ENCODE assay signal across 23 cellular contexts in the genomic region with DNA sequence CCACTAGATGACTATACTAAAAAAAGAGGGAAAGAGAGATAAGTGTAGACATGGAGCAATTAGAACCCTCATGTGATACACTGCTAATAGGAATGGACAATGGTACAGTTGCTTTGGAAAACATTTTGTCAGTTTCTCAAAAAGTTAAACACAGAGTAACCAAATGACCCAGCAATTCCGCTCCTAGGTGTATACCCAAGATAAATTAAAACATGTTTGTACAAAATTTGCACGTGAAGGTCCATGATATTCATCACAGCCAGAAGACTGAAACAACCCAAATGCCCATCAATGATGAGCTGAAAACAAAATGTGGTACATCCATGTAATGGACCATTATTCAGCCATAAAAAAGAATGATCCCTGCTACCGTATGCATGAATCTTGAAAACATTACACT. TPM values are rescaled to one million over a fixed set of nuclear protein-coding genes. Genes with fewer than 3 reads are reported as not detected.
"Had no signal": no experiment of that assay in that cellular context is flagged by ENCODE, and none has a peak within 500 bp of the region (broad histone marks: within the 10 kb centered on the region; RNA-seq: fewer than 3 reads in every experiment).

No MANE protein-coding gene starts in this region.

- H3K4me3 ChIP-seq: K562, SJCRH30 had no signal

- H3K4me2 ChIP-seq: KMS-11 had no signal

- DNase-seq: Kasumi-1, MM.1S, NCI-H1092 treated with DMSO at 0.1 percent for 48 hours, NCI-H1436, NCI-H187, NCI-H2029, NCI-H2081 treated with DMSO at 0.1 percent for 48 hours, NCI-H2171, NCI-H226, NCI-H446, NCI-H510A, NCI-H524 treated with DMSO at 0.1 percent for 48 hours, NCI-H69, NCI-H774, SHP77 treated with DMSO at 0.1 percent for 48 hours, SJCRH30, SW 1271 had no signal

- ATAC-seq: K562, Panc1 had no signal

- H3K4me1 ChIP-seq: SJCRH30 had no signal

- H3K27ac ChIP-seq: KMS-11, RWPE1, SJCRH30 had no signal

- H3K27me3 ChIP-seq: SJCRH30 had no signal

- H3K36me3 ChIP-seq: SJCRH30 had no signal

- FAIRE-seq: K562 had no signal

RNA-seq across cellular contexts. Expression of gene MESP2, which starts 11.8 kb away (rescaled TPM):
- total RNA-seq: HT1080, SJCRH30 had no signal
- polyA plus RNA-seq: IgD-negative memory B cell had no signal

RNA-seq across cellular contexts. Expression of gene MESP1, which starts 36.9 kb away (rescaled TPM):
- total RNA-seq: SJCRH30 had no signal
